Comparison of ENCODE assay signal across 32 cellular contexts in genomic region chrX:136163694-136164093, GRCh38. TPM values are rescaled to one million over a fixed set of nuclear protein-coding genes. Genes with fewer than 3 reads are reported as not detected.
DNase-seq lines count a peak whose midpoint lies in the region; ATAC-seq and TF ChIP-seq lines count a peak whose summit lies in the region.
"Had no signal": no experiment of that assay in that cellular context is flagged by ENCODE, and none has a peak within 500 bp of the region (broad histone marks: within the 10 kb centered on the region; RNA-seq: fewer than 3 reads in every experiment).

No MANE protein-coding gene starts in this region.

- no peaks in the 10 kb centered on the region for H3K36me3 ChIP-seq in right atrium auricular region
- H3K36me3 ChIP-seq in rectal smooth muscle tissue (ENCODE audit: control insufficient read depth, insufficient read depth, low read length), result no peaks in the 10 kb centered on the region
- H3K36me3 ChIP-seq: BLaER1 treated with 17β-estradiol and CSF1 and Interleukin-3, amounts not matched to agents 10 nM and 100 nM; HAP-1; Peyer's patch; SJCRH30; spleen; upper lobe of left lung had no signal

- ATAC-seq in Right ventricle myocardium superior (ENCODE audit: poor library complexity), result no peak
- no peak for ATAC-seq in HG02840 (IDR thresholded peaks at IDR 0.05; ENCODE audit: low FRiP score, unreplicated experiment)
- no peak for ATAC-seq in GM18517 (IDR thresholded peaks at IDR 0.05; ENCODE audit: unreplicated experiment)
- ATAC-seq: left lobe of liver; naive thymus-derived CD4-positive, alpha-beta T cell had no signal

- peaks cover 4% of the 10 kb centered on the region for H3K4me1 Mint-ChIP-seq in activated naive CD4-positive, alpha-beta T cell treated with anti-CD3 and anti-CD28 coated beads for 36 hours (ENCODE audit: low read depth)
- H3K4me1 Mint-ChIP-seq: immature natural killer cell had no signal

- H3K9me3 ChIP-seq in right atrium auricular region, result no peaks in the 10 kb centered on the region
- H3K9me3 ChIP-seq: BLaER1 treated with 17β-estradiol and CSF1 and Interleukin-3, amounts not matched to agents 10 nM and 100 nM; HAP-1; Peyer's patch; SJCRH30; spleen; upper lobe of left lung had no signal

- no peak overlapping the region for H3K4me3 Mint-ChIP-seq in activated naive CD4-positive, alpha-beta T cell treated with anti-CD3 and anti-CD28 coated beads for 36 hours
- H3K4me3 Mint-ChIP-seq: activated T-cell treated with anti-CD3 and anti-CD28 coated beads, Interleukin-2, amount 50 U/mL, for 4 hours; immature natural killer cell; naive thymus-derived CD4-positive, alpha-beta T cell; T-helper 1 cell treated with Interleukin-12 subunit alpha and Interleukin-12 subunit beta and Interleukin-4 antibody, amounts not matched to agents 30 μg/mL and 1 μg/mL, for 36 hours had no signal

- intact Hi-C loops in Right ventricle myocardium superior (cut with DNase I), result loop anchor here (10.0 kb wide), 1 partner anchor 101 kb away; no protein-coding TSS in a partner anchor
- intact Hi-C loops in activated naive CD4-positive, alpha-beta T cell treated with anti-CD3 and anti-CD28 coated beads for 36 hours (cut with micrococcal nuclease), result loop anchor here (1.0 to 10.0 kb wide), 2 partner anchors 105 to 239 kb away; no protein-coding TSS in a partner anchor

- H3K4me3 ChIP-seq in right atrium auricular region, result no peak overlapping the region
- no peak overlapping the region for H3K4me3 ChIP-seq in coronary artery
- no peak overlapping the region for H3K4me3 ChIP-seq in rectal smooth muscle tissue (ENCODE audit: low read length)
- H3K4me3 ChIP-seq: BLaER1 treated with 17β-estradiol and CSF1 and Interleukin-3, amounts not matched to agents 10 nM and 100 nM; GM12878; HAP-1; hepatocyte; Peyer's patch; SJCRH30; spleen; upper lobe of left lung had no signal

- TF ChIP-seq CTCF in right atrium auricular region (IDR thresholded peaks at IDR 0.05) (no peak), coronary artery (IDR thresholded peaks at IDR 0.05) (no peak)

- no peaks in the 10 kb centered on the region for H3K27me3 Mint-ChIP-seq in activated naive CD4-positive, alpha-beta T cell treated with anti-CD3 and anti-CD28 coated beads for 36 hours (ENCODE audit: low read depth)
- H3K27me3 Mint-ChIP-seq: naive thymus-derived CD4-positive, alpha-beta T cell had no signal

- H3K9ac ChIP-seq in rectal smooth muscle tissue (ENCODE audit: low read length), result no peak overlapping the region
- H3K9ac ChIP-seq: BLaER1 treated with 17β-estradiol and CSF1 and Interleukin-3, amounts not matched to agents 10 nM and 100 nM; KMS-11 had no signal

- no peak overlapping the region for H3K27ac Mint-ChIP-seq in activated naive CD4-positive, alpha-beta T cell treated with anti-CD3 and anti-CD28 coated beads for 36 hours
- H3K27ac Mint-ChIP-seq: immature natural killer cell; naive thymus-derived CD4-positive, alpha-beta T cell; T-helper 1 cell treated with Interleukin-12 subunit alpha and Interleukin-12 subunit beta and Interleukin-4 antibody, amounts not matched to agents 30 μg/mL and 1 μg/mL, for 36 hours had no signal

- peaks cover 0 to 14% of the 10 kb centered on the region in 2 donors for H3K4me1 ChIP-seq in right atrium auricular region
- peaks cover 27% of the 10 kb centered on the region for H3K4me1 ChIP-seq in rectal smooth muscle tissue (ENCODE audit: control insufficient read depth, insufficient read depth, low read length)
- H3K4me1 ChIP-seq: spleen, upper lobe of left lung had no signal

- no peaks in the 10 kb centered on the region for H3K36me3 Mint-ChIP-seq in activated naive CD4-positive, alpha-beta T cell treated with anti-CD3 and anti-CD28 coated beads for 36 hours (ENCODE audit: low read depth)
- H3K36me3 Mint-ChIP-seq: immature natural killer cell; naive thymus-derived CD4-positive, alpha-beta T cell had no signal

- CTCF ChIA-PET in activated naive CD4-positive, alpha-beta T cell treated with anti-CD3 and anti-CD28 coated beads for 36 hours (lab: Charles Lee), result interaction anchor here (0.8 to 3.6 kb wide), 6 partner anchors 29 to 180 kb away, joined by 3 to 58 read pairs (median 4); no protein-coding TSS in a partner anchor

- no peak for DNase-seq in right atrium auricular region (ENCODE audit: low spot score)
- no peak for DNase-seq in Right ventricle myocardium superior
- DNase-seq in coronary artery (ENCODE audit: low spot score), result no peak
- no peak for DNase-seq in NCI-H1694 (lab: John Stamatoyannopoulos, UW)
- no peak for DNase-seq in activated naive CD4-positive, alpha-beta T cell treated with anti-CD3 and anti-CD28 coated beads for 36 hours
- DNase-seq: activated CD4-positive, alpha-beta T cell treated with anti-CD3 and anti-CD28 coated beads for 4 hours; activated naive CD4-positive, alpha-beta T cell; activated T-cell treated with anti-CD3 and anti-CD28 coated beads, Interleukin-2, amount 50 U/mL, for 4 hours; COR-L47; DMS79 treated with DMSO at 0.1 percent for 48 hours; foreskin keratinocyte; immature natural killer cell; MV-4-11; naive thymus-derived CD4-positive, alpha-beta T cell; NCI-H1694 treated with DMSO at 0.1 percent for 48 hours; NCI-H526 treated with DMSO at 0.1 percent for 48 hours; Peyer's patch; SJCRH30; spleen; stimulated activated CD4-positive, alpha-beta T cell treated with anti-CD3 and anti-CD28 coated beads, Interleukin-4, amount 100 ng/mL, for 4 hours; stimulated activated naive CD4-positive, alpha-beta T cell treated with Interleukin-2 at 50 U/mL for 16 hours; upper lobe of left lung had no signal

- no peaks in the 10 kb centered on the region for H3K9me3 Mint-ChIP-seq in activated naive CD4-positive, alpha-beta T cell treated with anti-CD3 and anti-CD28 coated beads for 36 hours
- H3K9me3 Mint-ChIP-seq: activated T-cell treated with anti-CD3 and anti-CD28 coated beads, Interleukin-2, amount 50 U/mL, for 4 hours; immature natural killer cell; T-helper 1 cell treated with Interleukin-12 subunit alpha and Interleukin-12 subunit beta and Interleukin-4 antibody, amounts not matched to agents 30 μg/mL and 1 μg/mL, for 36 hours had no signal

- H3K27me3 ChIP-seq in right atrium auricular region (no peaks in the 10 kb centered on the region), rectal smooth muscle tissue (ENCODE audit: control insufficient read depth, insufficient read depth, low read length) (peaks cover 3% of the 10 kb centered on the region)
- H3K27me3 ChIP-seq: foreskin keratinocyte, hepatocyte, Peyer's patch, SJCRH30, upper lobe of left lung had no signal

- peak overlapping the region; percentile 6 to 70 for H3K27ac ChIP-seq in right atrium auricular region
- H3K27ac ChIP-seq in coronary artery, result peak overlapping the region; percentile 50 to 85
- peak overlapping the region; percentile 16 for H3K27ac ChIP-seq in rectal smooth muscle tissue (ENCODE audit: low read depth, low read length)
- H3K27ac ChIP-seq: BLaER1 treated with 17β-estradiol and CSF1 and Interleukin-3, amounts not matched to agents 10 nM and 100 nM; hepatocyte; KMS-11; SJCRH30; spleen had no signal

RNA-seq across cellular contexts. Expression of gene FHL1, which starts 16.4 kb away (rescaled TPM):
- total RNA-seq in right atrium auricular region, result 1,000 to 10,000 TPM in 1 of 2 donors, 100 to 1,000 TPM in 1; 869 to 2,468 TPM
- 808 TPM for total RNA-seq in Right ventricle myocardium superior
- 10 to 100 TPM; 17.7 to 20.5 TPM for total RNA-seq in activated naive CD4-positive, alpha-beta T cell treated with anti-CD3 and anti-CD28 coated beads for 36 hours

Comparison
In these comparisons a context has a peak if more than half of its experiments do, and no peak if none do; other contexts are left out.
1. H3K27ac ChIP-seq: peak in every context shown above with its lines; median percentile 68 in coronary artery; 38 in right atrium auricular region; 16 in rectal smooth muscle tissue.
2. RNA of gene FHL1, which starts 16.4 kb away (total RNA-seq): 869 to 2,468 TPM in right atrium auricular region and 808 TPM in Right ventricle myocardium superior (single experiment); 17.7 to 20.5 TPM in activated naive CD4-positive, alpha-beta T cell treated with anti-CD3 and anti-CD28 coated beads for 36 hours; every median in the first group is over 10 times any median in the second.